ENCODE assay signal across 8 cellular contexts in the genomic region with DNA sequence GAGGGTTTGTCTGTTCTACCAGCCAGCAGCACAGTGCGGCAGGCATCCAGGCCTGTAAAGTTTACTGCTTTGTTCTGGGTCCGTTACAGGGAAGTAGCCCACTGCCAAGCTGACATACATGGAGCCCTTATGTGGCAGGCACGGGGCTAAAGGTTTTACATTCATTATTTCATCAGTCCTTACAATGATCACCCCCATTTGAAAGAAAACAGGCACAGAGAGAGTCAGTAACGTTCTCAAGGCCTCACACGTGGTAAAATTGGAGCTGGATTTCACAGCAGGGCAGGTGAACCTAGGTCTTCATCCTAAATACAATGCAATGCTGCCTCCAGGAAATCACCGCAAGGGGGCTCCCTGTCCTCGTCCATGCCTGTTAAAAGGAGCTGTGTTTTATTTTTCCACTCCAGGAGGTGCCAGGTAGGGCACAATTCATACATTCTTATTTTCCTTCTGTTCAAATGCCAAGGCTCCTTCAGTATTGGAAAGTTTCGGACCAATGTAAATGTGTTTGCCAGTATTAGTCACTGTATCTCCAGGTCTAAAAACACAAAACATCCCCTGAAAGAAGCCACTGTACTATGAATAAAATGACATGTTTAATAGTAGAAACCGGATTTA.
DNase-seq lines count a peak whose midpoint lies in the region; ATAC-seq, FAIRE-seq and TF ChIP-seq lines count a peak whose summit lies in the region.

No MANE protein-coding gene starts in this region.

- H3K9me3 Mint-ChIP-seq in activated CD4-positive, alpha-beta T cell treated with anti-CD3 and anti-CD28 coated beads, Interleukin-2, amount 10 ng/mL, durations not matched to agents 24 days and 14 days: no peaks in the 10 kb centered on the region

- no peak for FAIRE-seq in D721Med (lab: Jason Lieb, UNC)

- peak; percentile 58 for ATAC-seq in GM19397 (IDR thresholded peaks at IDR 0.05; ENCODE audit: unreplicated experiment)

- intact Hi-C loops in activated CD4-positive, alpha-beta T cell treated with anti-CD3 and anti-CD28 coated beads, Interleukin-2, amount 10 ng/mL, durations not matched to agents 24 days and 14 days (cut with micrococcal nuclease): loop anchor here (2.0 to 5.0 kb wide), 2 partner anchors 327 to 346 kb away; no protein-coding TSS in a partner anchor

- peak; percentile 18 for DNase-seq in D721Med (ENCODE audit: insufficient read length, low spot score)
- DNase-seq in NCI-H1092 treated with DMSO at 0.1 percent for 48 hours (lab: John Stamatoyannopoulos, UW): peak; percentile 40
- DNase-seq in activated CD4-positive, alpha-beta T cell treated with anti-CD3 and anti-CD28 coated beads, Interleukin-2, amount 10 ng/mL, durations not matched to agents 24 days and 14 days: peak; percentile 78
- DNase-seq in fibroblast of peridontal ligament (ENCODE audit: extremely low read depth): peak; percentile 61
- DNase-seq in nucleus accumbens (lab: John Stamatoyannopoulos, UW): peak in 32 of 56 donors; percentile 3 to 81 (median 28)
- no peak for DNase-seq in cerebellum (ENCODE audit: low spot score)
- DNase-seq in NCI-H187 treated with DMSO at 0.1 percent for 48 hours (lab: John Stamatoyannopoulos, UW): no peak

- H3K27ac Mint-ChIP-seq in activated CD4-positive, alpha-beta T cell treated with anti-CD3 and anti-CD28 coated beads, Interleukin-2, amount 10 ng/mL, durations not matched to agents 24 days and 14 days: no peak overlapping the region

- no peaks in the 10 kb centered on the region for H3K36me3 Mint-ChIP-seq in activated CD4-positive, alpha-beta T cell treated with anti-CD3 and anti-CD28 coated beads, Interleukin-2, amount 10 ng/mL, durations not matched to agents 24 days and 14 days (ENCODE audit: low read depth)

- peaks cover 8% of the 10 kb centered on the region for H3K27me3 Mint-ChIP-seq in activated CD4-positive, alpha-beta T cell treated with anti-CD3 and anti-CD28 coated beads, Interleukin-2, amount 10 ng/mL, durations not matched to agents 24 days and 14 days

- TF ChIP-seq CTCF in D721Med (IDR thresholded peaks at IDR 0.05; ENCODE audit: insufficient read depth, missing control alignments): peak; percentile 66

- no peak overlapping the region for H3K4me3 Mint-ChIP-seq in activated CD4-positive, alpha-beta T cell treated with anti-CD3 and anti-CD28 coated beads, Interleukin-2, amount 10 ng/mL, durations not matched to agents 24 days and 14 days

- no peaks in the 10 kb centered on the region for H3K4me1 Mint-ChIP-seq in activated CD4-positive, alpha-beta T cell treated with anti-CD3 and anti-CD28 coated beads, Interleukin-2, amount 10 ng/mL, durations not matched to agents 24 days and 14 days

Comparison
In these comparisons a context has a peak if more than half of its experiments do, and no peak if none do; other contexts are left out.
1. DNase-seq: peak in D721Med (single experiment), NCI-H1092 treated with DMSO at 0.1 percent for 48 hours (single experiment), activated CD4-positive, alpha-beta T cell treated with anti-CD3 and anti-CD28 coated beads, Interleukin-2, amount 10 ng/mL, durations not matched to agents 24 days and 14 days (single experiment), fibroblast of peridontal ligament (single experiment) and nucleus accumbens (32 of 56); none in cerebellum (single experiment) and NCI-H187 treated with DMSO at 0.1 percent for 48 hours (single experiment).